Comparison of ENCODE assay signal across 11 cellular contexts in genomic region chr2:189204322-189204941, GRCh38. TPM values are rescaled to one million over a fixed set of nuclear protein-coding genes. Genes with fewer than 3 reads are reported as not detected.
DNase-seq lines count a peak whose midpoint lies in the region; TF ChIP-seq lines count a peak whose summit lies in the region.
"Had no signal": no experiment of that assay in that cellular context is flagged by ENCODE, and none has a peak within 500 bp of the region (broad histone marks: within the 10 kb centered on the region; RNA-seq: fewer than 3 reads in every experiment).

No MANE protein-coding gene starts in this region.

- TF ChIP-seq POLR2A in sigmoid colon (IDR thresholded peaks at IDR 0.05) = no peak

- H3K9me3 ChIP-seq in mesenchymal stem cell (ENCODE audit: control insufficient read depth, low read length) (no peaks in the 10 kb centered on the region), sigmoid colon (no peaks in the 10 kb centered on the region)

- intact Hi-C loops in sigmoid colon (cut with DNase I) = no loop called here

- H3K27ac ChIP-seq in mesenchymal stem cell (ENCODE audit: low read length, poor library complexity, severe bottlenecking) (peak overlapping the region; percentile 47), sigmoid colon (peak overlapping the region in 1 of 4 donors; percentile 37)

- H3K9ac ChIP-seq in mesenchymal stem cell (ENCODE audit: low read length) = peak overlapping the region; percentile 84

- DNase-seq in AG08395 (ENCODE audit: low spot score) (peak; percentile 45), HPDE6-E6E7 (ENCODE audit: extremely low spot score) (peak; percentile 29), amniotic epithelial cell (ENCODE audit: low read depth) (peak; percentile 60), mesenchymal stem cell (peak; percentile 57), KG1 (lab: John Stamatoyannopoulos, UW) (no peak), DMS79 treated with DMSO at 0.1 percent for 48 hours (lab: John Stamatoyannopoulos, UW) (no peak), DMS79 (lab: John Stamatoyannopoulos, UW) (no peak), sigmoid colon (no peak)
- DNase-seq: activated B cell treated with CpG ODN at 0.5 μM for 24 hours; CD8-positive, alpha-beta T cell; stimulated activated CD4-positive, alpha-beta T cell treated with anti-CD3 and anti-CD28 coated beads, Interleukin-1b, Interleukin-23, amount 100 ng/mL, for 48 hours had no signal

- H2BK12ac ChIP-seq in mesenchymal stem cell (ENCODE audit: low read length in 2 of 2) = no peak overlapping the region

- H3K79me1 ChIP-seq in mesenchymal stem cell (replicated peaks; ENCODE audit: low read length, poor library complexity, severe bottlenecking) = no peaks in the 10 kb centered on the region

- H3K4me1 ChIP-seq in mesenchymal stem cell (ENCODE audit: control insufficient read depth, insufficient read depth, low read depth, low read length) (no peaks in the 10 kb centered on the region), sigmoid colon (peaks cover 0 to 12% (median 1%) of the 10 kb centered on the region in 4 donors)

- no peaks in the 10 kb centered on the region for H3K27me3 ChIP-seq in mesenchymal stem cell (ENCODE audit: control insufficient read depth in 1 of 2, insufficient read depth in 1 of 2, low read length in 2 of 2)
- no peaks in the 10 kb centered on the region for H3K27me3 ChIP-seq in sigmoid colon

- H2AK5ac ChIP-seq in mesenchymal stem cell (ENCODE audit: low read length, severe bottlenecking) = no peak overlapping the region

- 7% methylated on average over 2 of the region's 3 CpGs for WGBS in mesenchymal stem cell
- WGBS in sigmoid colon, 2 donors = 77 to 80% methylated on average over 3 of the region's 3 CpGs

- H2BK120ac ChIP-seq in mesenchymal stem cell (ENCODE audit: low read depth, low read length) = no peak overlapping the region

- H3K23ac ChIP-seq in mesenchymal stem cell (ENCODE audit: low read length in 2 of 2) = no peak overlapping the region

- H4K8ac ChIP-seq in mesenchymal stem cell (ENCODE audit: low read length) = no peak overlapping the region

- H3K36me3 ChIP-seq in mesenchymal stem cell (ENCODE audit: control insufficient read depth in 1 of 2, insufficient read depth in 2 of 2, low read depth in 1 of 2, low read length in 2 of 2) = no peaks in the 10 kb centered on the region
- H3K36me3 ChIP-seq in sigmoid colon = no peaks in the 10 kb centered on the region

- no peak overlapping the region for H2AFZ ChIP-seq in mesenchymal stem cell (ENCODE audit: low read depth, low read length)

- no peak overlapping the region for H3K18ac ChIP-seq in mesenchymal stem cell (ENCODE audit: low read depth in 1 of 2, low read length in 2 of 2)

- H2BK15ac ChIP-seq in mesenchymal stem cell (ENCODE audit: low read depth, poor library complexity, severe bottlenecking) = no peak overlapping the region

- H2BK5ac ChIP-seq in mesenchymal stem cell (ENCODE audit: low read depth, low read length, poor library complexity, severe bottlenecking) = no peak overlapping the region

- TF ChIP-seq CTCF in sigmoid colon (IDR thresholded peaks at IDR 0.05) = no peak

- peak overlapping the region in 1 of 2 experiments; percentile 40 for H3K4me3 ChIP-seq in mesenchymal stem cell (ENCODE audit: insufficient read depth in 1 of 2, low read depth in 1 of 2, low read length in 2 of 2)
- H3K4me3 ChIP-seq in sigmoid colon = no peak overlapping the region

- no peak overlapping the region for H3K4ac ChIP-seq in mesenchymal stem cell (ENCODE audit: low read depth in 1 of 2, low read length in 2 of 2)

- H3K14ac ChIP-seq in mesenchymal stem cell (ENCODE audit: low read length in 2 of 2) = no peak overlapping the region

- H4K91ac ChIP-seq in mesenchymal stem cell (ENCODE audit: low read length) = no peak overlapping the region

- H3K4me2 ChIP-seq in mesenchymal stem cell (ENCODE audit: low read length, poor library complexity, severe bottlenecking) = no peak overlapping the region

- TF ChIP-seq EP300 in sigmoid colon (IDR thresholded peaks at IDR 0.05) = no peak

RNA-seq across cellular contexts. Expression of gene COL5A2, which starts 24.9 kb away (rescaled TPM):
- 506 TPM for polyA plus RNA-seq in mesenchymal stem cell (2013, experiment 1 of 2)
- polyA plus RNA-seq in mesenchymal stem cell (2013, experiment 2 of 2) = 508 TPM
- 100 to 1,000 TPM in 1 of 4 donors, 10 to 100 TPM in 3; 60.9 to 164 (median 90.0) TPM for total RNA-seq in sigmoid colon
- 10 to 100 TPM in 1 of 3 donors, 1 to 10 TPM in 2; 3.6 to 31.0 (median 3.7) TPM for polyA plus RNA-seq in sigmoid colon

Comparison
In these comparisons a context has a peak if more than half of its experiments do, and no peak if none do; other contexts are left out.
1. DNase-seq: peak in AG08395 (single experiment), HPDE6-E6E7 (single experiment), amniotic epithelial cell (single experiment) and mesenchymal stem cell (single experiment); none in KG1 (single experiment), DMS79 treated with DMSO at 0.1 percent for 48 hours (single experiment), DMS79 (single experiment) and sigmoid colon (single experiment).